Comparison of ENCODE assay signal across 28 cellular contexts in genomic region chr3:160568989-160569388, GRCh38.
"Had no signal": no experiment of that assay in that cellular context is flagged by ENCODE, and none has a peak within 500 bp of the region (broad histone marks: within the 10 kb centered on the region; RNA-seq: fewer than 3 reads in every experiment).

No MANE protein-coding gene starts in this region.

- H3K27me3 ChIP-seq: esophagus squamous epithelium, heart right ventricle, left lung, suprapubic skin had no signal

- ATAC-seq: effector memory CD8-positive, alpha-beta T cell; heart right ventricle; left cardiac atrium; left lung; mucosa of descending colon; natural killer cell treated with Interleukin-12 subunit alpha and Interleukin-12 subunit beta and Interleukin-15 and Interleukin-18, amount 100 ng/mL, for 72 hours; sciatic nerve; stimulated activated naive CD8-positive, alpha-beta T cell treated with anti-CD3 and anti-CD28 coated beads, Interleukin-15, amount 100 ng/mL, for 72 hours had no signal

- H3K4me2 ChIP-seq: smooth muscle cell had no signal

- H3K9ac ChIP-seq: parathyroid adenoma had no signal

- H3K27me3 Mint-ChIP-seq: effector memory CD8-positive, alpha-beta T cell; naive B cell; natural killer cell treated with Interleukin-12 subunit alpha and Interleukin-12 subunit beta and Interleukin-15 and Interleukin-18, amount 100 ng/mL, for 72 hours; progenitor cell of endocrine pancreas; stimulated activated naive CD8-positive, alpha-beta T cell treated with anti-CD3 and anti-CD28 coated beads, Interleukin-15, amount 100 ng/mL, for 72 hours had no signal

- FAIRE-seq: endometrium, islet of Langerhans had no signal

- H3K9me3 ChIP-seq: esophagus squamous epithelium, heart right ventricle, left lung, mucosa of descending colon, suprapubic skin had no signal

- H3K4me3 Mint-ChIP-seq: effector memory CD8-positive, alpha-beta T cell; mesothelial cell of epicardium; natural killer cell treated with Interleukin-12 subunit alpha and Interleukin-12 subunit beta and Interleukin-15 and Interleukin-18, amount 100 ng/mL, for 72 hours; stimulated activated naive CD8-positive, alpha-beta T cell treated with anti-CD3 and anti-CD28 coated beads, Interleukin-15, amount 100 ng/mL, for 72 hours had no signal

- DNase-seq: effector memory CD8-positive, alpha-beta T cell; erythroblast; esophagus squamous epithelium; foreskin melanocyte; glutamatergic neuron; heart right ventricle; hippocampal formation; left cardiac atrium; mesenchymal stem cell; naive B cell; stimulated activated CD4-positive, alpha-beta T cell treated with anti-CD3 and anti-CD28 coated beads, Interleukin-12 subunit alpha, Interleukin-12 subunit beta, amount 100 ng/mL, for 4 hours; stimulated activated CD4-positive, alpha-beta T cell treated with anti-CD3 and anti-CD28 coated beads, Interleukin-1b, Interleukin-23, amount 100 ng/mL, for 48 hours; stimulated activated CD4-positive, alpha-beta T cell treated with anti-CD3 and anti-CD28 coated beads, Interleukin-4, amount 100 ng/mL, for 1 hour; stimulated activated CD8-positive, alpha-beta memory T cell treated with anti-CD3 and anti-CD28 coated beads, Interleukin-4, amount 100 ng/mL, for 48 hours; stimulated activated naive CD4-positive, alpha-beta T cell; stimulated activated naive CD8-positive, alpha-beta T cell treated with anti-CD3 and anti-CD28 coated beads, Interleukin-15, amount 100 ng/mL, for 72 hours; trophoblast cell had no signal

- H3K4me1 ChIP-seq: parathyroid adenoma had no signal

- H3K4me3 ChIP-seq: esophagus squamous epithelium, heart right ventricle, left lung, mucosa of descending colon, smooth muscle cell, suprapubic skin had no signal

- H3K27ac ChIP-seq: esophagus squamous epithelium, heart right ventricle, left lung, parathyroid adenoma, suprapubic skin had no signal

- H3K9me3 Mint-ChIP-seq: natural killer cell treated with Interleukin-12 subunit alpha and Interleukin-12 subunit beta and Interleukin-15 and Interleukin-18, amount 100 ng/mL, for 72 hours had no signal

- H3K27ac Mint-ChIP-seq: effector memory CD8-positive, alpha-beta T cell; mesothelial cell of epicardium; natural killer cell treated with Interleukin-12 subunit alpha and Interleukin-12 subunit beta and Interleukin-15 and Interleukin-18, amount 100 ng/mL, for 72 hours; progenitor cell of endocrine pancreas; stimulated activated naive CD8-positive, alpha-beta T cell treated with anti-CD3 and anti-CD28 coated beads, Interleukin-15, amount 100 ng/mL, for 72 hours had no signal
